Comparison of ENCODE assay signal across 20 cellular contexts in genomic region chr2:180195847-180196246, GRCh38.
"Had no signal": no experiment of that assay in that cellular context is flagged by ENCODE, and none has a peak within 500 bp of the region (broad histone marks: within the 10 kb centered on the region; RNA-seq: fewer than 3 reads in every experiment).

No MANE protein-coding gene starts in this region.

- H2AFZ ChIP-seq: hepatocyte had no signal

- H3K9me3 ChIP-seq: left ventricle myocardium inferior, lower lobe of right lung, sigmoid colon, testis, tibial nerve, upper lobe of right lung, vagina had no signal

- H3K79me2 ChIP-seq: hepatocyte had no signal

- ATAC-seq: effector memory CD8-positive, alpha-beta T cell; left cardiac atrium; lower lobe of right lung; stimulated activated naive B cell treated with anti-CD40 and anti-IgM and Interleukin-4, amounts not matched to agents 10 μg/mL and 1 μg/mL and 100 μg/mL, for 72 hours; stimulated activated naive CD8-positive, alpha-beta T cell treated with anti-CD3 and anti-CD28 coated beads, Interleukin-15, amount 100 ng/mL, for 72 hours; upper lobe of right lung had no signal

- H3K4me3 ChIP-seq: hepatocyte, left ventricle myocardium inferior, lower lobe of right lung, sigmoid colon, skin epidermis, testis, tibial nerve, upper lobe of right lung, vagina had no signal

- DNase-seq: effector memory CD8-positive, alpha-beta T cell; erythroblast; head of caudate nucleus; kidney; left cardiac atrium; left ventricle myocardium inferior; lower lobe of right lung; midbrain; occipital lobe; sigmoid colon; stimulated activated CD4-positive, alpha-beta T cell treated with anti-CD3 and anti-CD28 coated beads, Interleukin-2, amount 100 ng/mL, for 24 hours; stimulated activated CD4-positive, alpha-beta T cell treated with anti-CD3 and anti-CD28 coated beads, Interleukin-4, amount 100 ng/mL, for 4 hours; stimulated activated naive B cell treated with anti-CD40 and anti-IgM and Interleukin-4, amounts not matched to agents 10 μg/mL and 1 μg/mL and 100 μg/mL, for 72 hours; stimulated activated naive CD8-positive, alpha-beta T cell treated with anti-CD3 and anti-CD28 coated beads, Interleukin-15, amount 100 ng/mL, for 72 hours; testis; upper lobe of right lung had no signal

- H3K4me1 ChIP-seq: left ventricle myocardium inferior, lower lobe of right lung, testis, upper lobe of right lung, vagina had no signal

- H3K36me3 ChIP-seq: left ventricle myocardium inferior, lower lobe of right lung, sigmoid colon, tibial nerve, upper lobe of right lung, vagina had no signal

- FAIRE-seq: kidney had no signal

- H3K27me3 ChIP-seq: hepatocyte, sigmoid colon, testis, tibial nerve, upper lobe of right lung, vagina had no signal

- H3K27ac ChIP-seq: hepatocyte, left ventricle myocardium inferior, lower lobe of right lung, sigmoid colon, skin epidermis, testis, tibial nerve, upper lobe of right lung, vagina had no signal

- H3K4me2 ChIP-seq: hepatocyte had no signal
